In genomic region chr6:164377348-164377747, GRCh38 we compare ENCODE assay signal across 18 cellular contexts.
"Had no signal": no experiment of that assay in that cellular context is flagged by ENCODE, and none has a peak within 500 bp of the region (broad histone marks: within the 10 kb centered on the region; RNA-seq: fewer than 3 reads in every experiment).

No MANE protein-coding gene starts in this region.

- H3K27ac Mint-ChIP-seq: activated CD4-positive, alpha-beta memory T cell treated with anti-CD3 and anti-CD28 coated beads for 36 hours; activated naive CD4-positive, alpha-beta T cell treated with anti-CD3 and anti-CD28 coated beads, Interleukin-2, amount 10 ng/mL, durations not matched to agents 7 days and 5 days; activated T-cell treated with anti-CD3 and anti-CD28 coated beads, Interleukin-2, amount 50 U/mL, for 72 hours; endodermal cell; naive thymus-derived CD4-positive, alpha-beta T cell; neural progenitor cell had no signal

- ATAC-seq: activated T-cell treated with anti-CD3 and anti-CD28 coated beads, Interleukin-2, amount 50 U/mL, for 72 hours; heart left ventricle; left colon; lower lobe of right lung; naive thymus-derived CD4-positive, alpha-beta T cell had no signal

- DNase-seq: activated CD4-positive, alpha-beta memory T cell treated with anti-CD3 and anti-CD28 coated beads for 36 hours; activated CD4-positive, alpha-beta T cell treated with anti-CD3 and anti-CD28 coated beads for 48 hours; activated effector memory CD4-positive, alpha-beta T cell treated with Interleukin-2 at 50 U/mL for 16 hours; activated naive CD4-positive, alpha-beta T cell treated with anti-CD3 and anti-CD28 coated beads, Interleukin-2, amount 10 ng/mL, durations not matched to agents 7 days and 5 days; activated T-cell treated with anti-CD3 and anti-CD28 coated beads, Interleukin-2, amount 50 U/mL, for 72 hours; cerebellar nuclear complex; cortex of kidney; endodermal cell; esophagus squamous epithelium; heart left ventricle; left colon; lower lobe of right lung; naive thymus-derived CD4-positive, alpha-beta T cell; ovary; stimulated activated CD4-positive, alpha-beta T cell treated with anti-CD3 and anti-CD28 coated beads, Interleukin-12 subunit alpha, Interleukin-12 subunit beta, amount 100 ng/mL, for 4 hours; stomach; T-helper 9 cell had no signal

- H3K27me3 Mint-ChIP-seq: activated CD4-positive, alpha-beta memory T cell treated with anti-CD3 and anti-CD28 coated beads for 36 hours; activated naive CD4-positive, alpha-beta T cell treated with anti-CD3 and anti-CD28 coated beads, Interleukin-2, amount 10 ng/mL, durations not matched to agents 7 days and 5 days; naive thymus-derived CD4-positive, alpha-beta T cell had no signal

- H3K36me3 Mint-ChIP-seq: activated CD4-positive, alpha-beta memory T cell treated with anti-CD3 and anti-CD28 coated beads for 36 hours; activated naive CD4-positive, alpha-beta T cell treated with anti-CD3 and anti-CD28 coated beads, Interleukin-2, amount 10 ng/mL, durations not matched to agents 7 days and 5 days; neural progenitor cell had no signal

- H3K4me3 Mint-ChIP-seq: activated CD4-positive, alpha-beta memory T cell treated with anti-CD3 and anti-CD28 coated beads for 36 hours; activated naive CD4-positive, alpha-beta T cell treated with anti-CD3 and anti-CD28 coated beads, Interleukin-2, amount 10 ng/mL, durations not matched to agents 7 days and 5 days; activated T-cell treated with anti-CD3 and anti-CD28 coated beads, Interleukin-2, amount 50 U/mL, for 72 hours; endodermal cell; naive thymus-derived CD4-positive, alpha-beta T cell; neural progenitor cell had no signal

- H3K4me1 Mint-ChIP-seq: activated naive CD4-positive, alpha-beta T cell treated with anti-CD3 and anti-CD28 coated beads, Interleukin-2, amount 10 ng/mL, durations not matched to agents 7 days and 5 days; endodermal cell had no signal
